ENCODE assay signal across 22 cellular contexts in genomic region chr12:67658486-67658885, GRCh38.
"Had no signal": no experiment of that assay in that cellular context is flagged by ENCODE, and none has a peak within 500 bp of the region (broad histone marks: within the 10 kb centered on the region; RNA-seq: fewer than 3 reads in every experiment).

No MANE protein-coding gene starts in this region.

- H3K27ac ChIP-seq: breast epithelium, coronary artery, esophagus squamous epithelium, testis, upper lobe of left lung had no signal

- H3K27me3 Mint-ChIP-seq: activated B cell treated with CpG ODN at 0.5 μM for 24 hours; activated CD4-positive, alpha-beta T cell treated with anti-CD3 and anti-CD28 coated beads for 36 hours; activated naive CD8-positive, alpha-beta T cell treated with anti-CD3 and anti-CD28 coated beads, Interleukin-2, amount 10 ng/mL, durations not matched to agents 7 days and 5 days; stimulated activated naive B cell treated with anti-CD40 and anti-IgM and Interleukin-4, amounts not matched to agents 10 μg/mL and 1 μg/mL and 100 μg/mL, for 72 hours had no signal

- H3K4me3 ChIP-seq: breast epithelium, esophagus squamous epithelium, testis, upper lobe of left lung had no signal

- H3K4me1 ChIP-seq: breast epithelium, testis had no signal

- H3K9me3 ChIP-seq: breast epithelium, esophagus squamous epithelium, testis, upper lobe of left lung had no signal

- H3K4me3 Mint-ChIP-seq: activated B cell treated with CpG ODN at 0.5 μM for 24 hours; activated CD4-positive, alpha-beta T cell treated with anti-CD3 and anti-CD28 coated beads for 36 hours; activated naive CD8-positive, alpha-beta T cell treated with anti-CD3 and anti-CD28 coated beads, Interleukin-2, amount 10 ng/mL, durations not matched to agents 7 days and 5 days; activated T-cell treated with anti-CD3 and anti-CD28 coated beads, Interleukin-2, amount 50 U/mL, for 4 hours; natural killer cell; stimulated activated naive B cell treated with anti-CD40 and anti-IgM and Interleukin-4, amounts not matched to agents 10 μg/mL and 1 μg/mL and 100 μg/mL, for 72 hours had no signal

- H3K27me3 ChIP-seq: breast epithelium, esophagus squamous epithelium, testis, upper lobe of left lung had no signal

- DNase-seq: activated B cell treated with CpG ODN at 0.5 μM for 24 hours; activated CD4-positive, alpha-beta T cell treated with anti-CD3 and anti-CD28 coated beads for 36 hours; activated CD4-positive, alpha-beta T cell treated with anti-CD3 and anti-CD28 coated beads, Interleukin-2, amount 50 U/mL, for 4 hours; activated CD8-positive, alpha-beta memory T cell treated with anti-CD3 and anti-CD28 coated beads for 24 hours; activated CD8-positive, alpha-beta memory T cell treated with anti-CD3 and anti-CD28 coated beads, Interleukin-2, amount 50 U/mL, for 4 hours; activated naive CD4-positive, alpha-beta T cell; activated naive CD8-positive, alpha-beta T cell treated with anti-CD3 and anti-CD28 coated beads, Interleukin-2, amount 10 ng/mL, durations not matched to agents 7 days and 5 days; activated T-cell treated with anti-CD3 and anti-CD28 coated beads, Interleukin-2, amount 50 U/mL, for 4 hours; amniotic stem cell; cerebellar nuclear complex; esophagus squamous epithelium; kidney; natural killer cell; retina; stimulated activated naive B cell treated with anti-CD40 and anti-IgM and Interleukin-4, amounts not matched to agents 10 μg/mL and 1 μg/mL and 100 μg/mL, for 72 hours; T1000; testis had no signal

- H3K27ac Mint-ChIP-seq: activated B cell treated with CpG ODN at 0.5 μM for 24 hours; activated CD4-positive, alpha-beta T cell treated with anti-CD3 and anti-CD28 coated beads for 36 hours; activated naive CD8-positive, alpha-beta T cell treated with anti-CD3 and anti-CD28 coated beads, Interleukin-2, amount 10 ng/mL, durations not matched to agents 7 days and 5 days; activated T-helper 2 cell treated with anti-CD3 and anti-CD28 coated beads, Interferon-gamma antibody, Interleukin-2, Interleukin-4, amounts not matched to agents 10 μg/mL and 5 μg/mL and 100 μg/mL, durations not matched to agents 14 hours and 24 hours and 36 hours; stimulated activated naive B cell treated with anti-CD40 and anti-IgM and Interleukin-4, amounts not matched to agents 10 μg/mL and 1 μg/mL and 100 μg/mL, for 72 hours had no signal

- H3K9me3 Mint-ChIP-seq: activated B cell treated with CpG ODN at 0.5 μM for 24 hours; activated naive CD8-positive, alpha-beta T cell treated with anti-CD3 and anti-CD28 coated beads, Interleukin-2, amount 10 ng/mL, durations not matched to agents 7 days and 5 days; activated T-cell treated with anti-CD3 and anti-CD28 coated beads, Interleukin-2, amount 50 U/mL, for 4 hours; activated T-helper 2 cell treated with anti-CD3 and anti-CD28 coated beads, Interferon-gamma antibody, Interleukin-2, Interleukin-4, amounts not matched to agents 10 μg/mL and 5 μg/mL and 100 μg/mL, durations not matched to agents 14 hours and 24 hours and 36 hours; natural killer cell; stimulated activated naive B cell treated with anti-CD40 and anti-IgM and Interleukin-4, amounts not matched to agents 10 μg/mL and 1 μg/mL and 100 μg/mL, for 72 hours had no signal

- ATAC-seq: activated CD4-positive, alpha-beta T cell treated with anti-CD3 and anti-CD28 coated beads for 36 hours; activated T-cell treated with anti-CD3 and anti-CD28 coated beads, Interleukin-2, amount 50 U/mL, for 4 hours; left lobe of liver; natural killer cell; stimulated activated naive B cell treated with anti-CD40 and anti-IgM and Interleukin-4, amounts not matched to agents 10 μg/mL and 1 μg/mL and 100 μg/mL, for 72 hours had no signal

- H3K36me3 ChIP-seq: breast epithelium had no signal
